ENCODE assay signal across 1 cellular context in the genomic region with DNA sequence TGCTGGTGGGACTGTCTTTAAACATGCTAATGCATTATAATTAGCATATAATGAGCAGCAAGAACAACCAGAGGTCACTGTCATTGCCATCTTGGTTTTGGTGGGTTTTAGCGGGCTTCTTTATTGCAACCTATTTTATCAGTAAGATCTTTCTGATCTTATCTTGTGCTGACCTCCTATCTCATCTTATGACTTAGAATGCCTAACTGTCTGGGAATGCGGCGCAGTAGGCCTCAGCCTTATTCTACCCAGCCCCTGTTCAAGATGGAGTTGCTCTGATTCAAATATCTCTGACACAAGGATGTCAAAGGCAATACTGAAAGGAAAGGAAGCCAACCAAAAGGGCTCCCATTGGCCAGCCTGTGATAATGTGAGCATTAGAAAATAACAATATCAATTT.
TF ChIP-seq lines count a peak whose summit lies in the region.

No MANE protein-coding gene starts in this region.

TF ChIP-seq in WTC11, 78 proteins besides CTCF, POLR2A, EP300 and RAD21:
- TF ChIP-seq SOX15 (CRISPR knock-in tag; IDR thresholded peaks at IDR 0.05) = no peak
- no peak for TF ChIP-seq ZNF219 (CRISPR knock-in tag; IDR thresholded peaks at IDR 0.05; ENCODE audit: borderline replicate concordance)
- TF ChIP-seq, protein P1, sequence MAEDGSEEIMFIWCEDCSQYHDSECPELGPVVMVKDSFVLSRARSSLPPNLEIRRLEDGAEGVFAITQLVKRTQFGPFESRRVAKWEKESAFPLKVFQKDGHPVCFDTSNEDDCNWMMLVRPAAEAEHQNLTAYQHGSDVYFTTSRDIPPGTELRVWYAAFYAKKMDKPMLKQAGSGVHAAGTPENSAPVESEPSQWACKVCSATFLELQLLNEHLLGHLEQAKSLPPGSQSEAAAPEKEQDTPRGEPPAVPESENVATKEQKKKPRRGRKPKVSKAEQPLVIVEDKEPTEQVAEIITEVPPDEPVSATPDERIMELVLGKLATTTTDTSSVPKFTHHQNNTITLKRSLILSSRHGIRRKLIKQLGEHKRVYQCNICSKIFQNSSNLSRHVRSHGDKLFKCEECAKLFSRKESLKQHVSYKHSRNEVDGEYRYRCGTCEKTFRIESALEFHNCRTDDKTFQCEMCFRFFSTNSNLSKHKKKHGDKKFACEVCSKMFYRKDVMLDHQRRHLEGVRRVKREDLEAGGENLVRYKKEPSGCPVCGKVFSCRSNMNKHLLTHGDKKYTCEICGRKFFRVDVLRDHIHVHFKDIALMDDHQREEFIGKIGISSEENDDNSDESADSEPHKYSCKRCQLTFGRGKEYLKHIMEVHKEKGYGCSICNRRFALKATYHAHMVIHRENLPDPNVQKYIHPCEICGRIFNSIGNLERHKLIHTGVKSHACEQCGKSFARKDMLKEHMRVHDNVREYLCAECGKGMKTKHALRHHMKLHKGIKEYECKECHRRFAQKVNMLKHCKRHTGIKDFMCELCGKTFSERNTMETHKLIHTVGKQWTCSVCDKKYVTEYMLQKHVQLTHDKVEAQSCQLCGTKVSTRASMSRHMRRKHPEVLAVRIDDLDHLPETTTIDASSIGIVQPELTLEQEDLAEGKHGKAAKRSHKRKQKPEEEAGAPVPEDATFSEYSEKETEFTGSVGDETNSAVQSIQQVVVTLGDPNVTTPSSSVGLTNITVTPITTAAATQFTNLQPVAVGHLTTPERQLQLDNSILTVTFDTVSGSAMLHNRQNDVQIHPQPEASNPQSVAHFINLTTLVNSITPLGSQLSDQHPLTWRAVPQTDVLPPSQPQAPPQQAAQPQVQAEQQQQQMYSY (CRISPR knock-in tag; IDR thresholded peaks at IDR 0.05) = no peak
- TF ChIP-seq, protein P2, sequence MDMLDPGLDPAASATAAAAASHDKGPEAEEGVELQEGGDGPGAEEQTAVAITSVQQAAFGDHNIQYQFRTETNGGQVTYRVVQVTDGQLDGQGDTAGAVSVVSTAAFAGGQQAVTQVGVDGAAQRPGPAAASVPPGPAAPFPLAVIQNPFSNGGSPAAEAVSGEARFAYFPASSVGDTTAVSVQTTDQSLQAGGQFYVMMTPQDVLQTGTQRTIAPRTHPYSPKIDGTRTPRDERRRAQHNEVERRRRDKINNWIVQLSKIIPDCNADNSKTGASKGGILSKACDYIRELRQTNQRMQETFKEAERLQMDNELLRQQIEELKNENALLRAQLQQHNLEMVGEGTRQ (CRISPR knock-in tag; IDR thresholded peaks at IDR 0.05) = no peak
- TF ChIP-seq ZNF423 (CRISPR knock-in tag; IDR thresholded peaks at IDR 0.05) = no peak
- TF ChIP-seq ZNF232 (CRISPR knock-in tag; IDR thresholded peaks at IDR 0.05) = no peak
- no peak for TF ChIP-seq NR1H2 (CRISPR knock-in tag; IDR thresholded peaks at IDR 0.05)
- no peak for TF ChIP-seq MXD4 (CRISPR knock-in tag; IDR thresholded peaks at IDR 0.05; ENCODE audit: borderline replicate concordance)
- no peak for TF ChIP-seq ATF1 (CRISPR knock-in tag; IDR thresholded peaks at IDR 0.05)
- no peak for TF ChIP-seq RORB (CRISPR knock-in tag; IDR thresholded peaks at IDR 0.05)
- TF ChIP-seq, protein P3, sequence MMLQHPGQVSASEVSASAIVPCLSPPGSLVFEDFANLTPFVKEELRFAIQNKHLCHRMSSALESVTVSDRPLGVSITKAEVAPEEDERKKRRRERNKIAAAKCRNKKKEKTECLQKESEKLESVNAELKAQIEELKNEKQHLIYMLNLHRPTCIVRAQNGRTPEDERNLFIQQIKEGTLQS (CRISPR knock-in tag; conservative IDR thresholded peaks at IDR 0.05) = no peak
- no peak for TF ChIP-seq FOXP1 (CRISPR knock-in tag; IDR thresholded peaks at IDR 0.05; ENCODE audit: borderline replicate concordance)
- TF ChIP-seq HMGA2 (CRISPR knock-in tag; IDR thresholded peaks at IDR 0.05) = no peak
- TF ChIP-seq MYBL2 (CRISPR knock-in tag; IDR thresholded peaks at IDR 0.05) = no peak
